ENCODE assay signal across 11 cellular contexts in the genomic region with DNA sequence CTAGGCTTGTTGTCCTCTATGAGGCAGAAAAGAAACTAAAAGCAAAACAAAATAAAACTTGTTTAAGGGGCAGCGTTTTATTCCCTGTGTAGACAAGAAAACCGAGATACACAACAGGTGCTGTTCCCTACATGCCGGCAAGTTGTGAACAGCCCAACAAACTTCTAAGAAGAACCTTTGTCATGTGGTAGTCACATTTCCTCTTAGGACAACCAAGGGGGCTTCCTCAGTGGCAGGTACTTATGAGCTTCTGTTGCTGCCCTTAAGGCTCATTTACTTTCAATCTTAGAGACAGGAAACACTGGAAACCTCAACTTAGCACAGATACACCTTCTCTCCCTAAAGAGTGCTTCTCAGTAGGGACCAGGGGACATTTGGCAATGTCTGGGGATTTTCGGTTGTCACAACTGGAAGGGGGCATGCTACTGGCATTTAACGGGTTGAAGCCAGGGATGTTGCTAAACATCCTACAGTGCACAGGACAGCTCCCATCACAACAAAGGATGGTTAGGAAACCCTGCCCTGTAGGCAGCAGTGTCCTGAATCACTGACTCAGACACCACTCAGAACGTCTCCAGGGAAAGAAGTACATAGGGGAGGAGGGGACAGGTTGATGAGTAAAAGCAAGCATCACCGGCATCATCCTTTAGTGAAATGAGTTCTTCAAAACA.
A peak's percentile ranks its signal among the peaks of the same experiment; 100 is the strongest.
DNase-seq lines count a peak whose midpoint lies in the region; ATAC-seq and TF ChIP-seq lines count a peak whose summit lies in the region.
"Had no signal": no experiment of that assay in that cellular context is flagged by ENCODE, and none has a peak within 500 bp of the region (broad histone marks: within the 10 kb centered on the region; RNA-seq: fewer than 3 reads in every experiment).

No MANE protein-coding gene starts in this region.

- H3K4me1 Mint-ChIP-seq in T-helper 2 cell treated with Interferon-gamma antibody and Interleukin-4, amounts not matched to agents 5 μg/mL and 100 μg/mL, for 36 hours (ENCODE audit: low read depth), result peaks cover 18% of the 10 kb centered on the region
- H3K4me1 Mint-ChIP-seq: H9 had no signal

- peak overlapping the region; percentile 91 for H3K4me3 Mint-ChIP-seq in T-helper 2 cell treated with Interferon-gamma antibody and Interleukin-4, amounts not matched to agents 5 μg/mL and 100 μg/mL, for 36 hours
- H3K4me3 Mint-ChIP-seq: H9 had no signal

- no peaks in the 10 kb centered on the region for H3K27me3 Mint-ChIP-seq in T-helper 2 cell treated with Interferon-gamma antibody and Interleukin-4, amounts not matched to agents 5 μg/mL and 100 μg/mL, for 36 hours (ENCODE audit: low read depth)

- H3K4me1 ChIP-seq in HAP-1 (no peaks in the 10 kb centered on the region), mucosa of descending colon (ENCODE audit: low read depth) (no peaks in the 10 kb centered on the region)

- H3K9me3 Mint-ChIP-seq in T-helper 2 cell treated with Interferon-gamma antibody and Interleukin-4, amounts not matched to agents 5 μg/mL and 100 μg/mL, for 36 hours, result peaks cover 4% of the 10 kb centered on the region

- H3K36me3 ChIP-seq in HAP-1 (replicated peaks), result no peaks in the 10 kb centered on the region
- no peaks in the 10 kb centered on the region for H3K36me3 ChIP-seq in mucosa of descending colon (ENCODE audit: low read depth)

- ATAC-seq in GM19043 (IDR thresholded peaks at IDR 0.05; ENCODE audit: low read depth, unreplicated experiment), result peak; percentile 62
- ATAC-seq in HG02840 (IDR thresholded peaks at IDR 0.05; ENCODE audit: low FRiP score, unreplicated experiment), result peak; percentile 59
- no peak for ATAC-seq in mucosa of descending colon

- H3K9me3 ChIP-seq in HAP-1, result no peaks in the 10 kb centered on the region
- H3K9me3 ChIP-seq in mucosa of descending colon, result no peaks in the 10 kb centered on the region

- in situ Hi-C loops in HAP-1 (cut with MboI; ENCODE audit: low sequenced_read_pairs), result no loop called here

- intact Hi-C loops in mucosa of descending colon (cut with DNase I, micrococcal nuclease), result no loop called here

- peak overlapping the region; percentile 92 for H3K27ac Mint-ChIP-seq in T-helper 2 cell treated with Interferon-gamma antibody and Interleukin-4, amounts not matched to agents 5 μg/mL and 100 μg/mL, for 36 hours
- H3K27ac Mint-ChIP-seq: H9 had no signal

- H3K4me3 ChIP-seq in HAP-1 (no peak overlapping the region), mucosa of descending colon (no peak overlapping the region)
- H3K4me3 ChIP-seq: skin epidermis had no signal

- H3K36me3 Mint-ChIP-seq in T-helper 2 cell treated with Interferon-gamma antibody and Interleukin-4, amounts not matched to agents 5 μg/mL and 100 μg/mL, for 36 hours (ENCODE audit: low read depth), result peaks cover 6% of the 10 kb centered on the region

- H3K27me3 ChIP-seq in HAP-1 (ENCODE audit: low read depth), result 0 out of 2 replicates have a peak, but pooled peaks cover 3% of the 10 kb centered on the region

- peak; percentile 31 for DNase-seq in T-helper 2 cell treated with Interferon-gamma antibody and Interleukin-4, amounts not matched to agents 5 μg/mL and 100 μg/mL, for 36 hours (ENCODE audit: low spot score)
- DNase-seq in stimulated activated CD4-positive, alpha-beta T cell treated with anti-CD3 and anti-CD28 coated beads, Interleukin-1b, Interleukin-23, amount 100 ng/mL, for 48 hours, result peak; percentile 43
- DNase-seq in HAP-1 (ENCODE audit: low spot score in 2 of 2) (no peak), mucosa of descending colon (no peak), GM19238 (ENCODE audit: insufficient read length, low spot score) (no peak)
- no peak for DNase-seq in effector CD4-positive, alpha-beta T cell
- DNase-seq: H9, NCI-H524 had no signal

- TF ChIP-seq CTCF in mucosa of descending colon (IDR thresholded peaks at IDR 0.05), result no peak

Comparison
In these comparisons a context has a peak if more than half of its experiments do, and no peak if none do; other contexts are left out.
1. DNase-seq: peak in T-helper 2 cell treated with Interferon-gamma antibody and Interleukin-4, amounts not matched to agents 5 μg/mL and 100 μg/mL, for 36 hours (single experiment) and stimulated activated CD4-positive, alpha-beta T cell treated with anti-CD3 and anti-CD28 coated beads, Interleukin-1b, Interleukin-23, amount 100 ng/mL, for 48 hours (single experiment); none in HAP-1 (0 of 2), effector CD4-positive, alpha-beta T cell (single experiment), mucosa of descending colon (0 of 3) and GM19238 (single experiment).